Comparison of ENCODE assay signal across 14 cellular contexts in genomic region chr5:141491323-141492167, GRCh38. TPM values are rescaled to one million over a fixed set of nuclear protein-coding genes. Genes with fewer than 3 reads are reported as not detected.
A peak's percentile ranks its signal among the peaks of the same experiment; 100 is the strongest.
DNase-seq lines count a peak whose midpoint lies in the region; ATAC-seq and TF ChIP-seq lines count a peak whose summit lies in the region.
"Had no signal": no experiment of that assay in that cellular context is flagged by ENCODE, and none has a peak within 500 bp of the region (broad histone marks: within the 10 kb centered on the region; RNA-seq: fewer than 3 reads in every experiment).

No MANE protein-coding gene starts in this region.

- WGBS in mesenchymal stem cell, result 85% methylated on average over 60 of the region's 66 CpGs
- 72% methylated on average over 66 of the region's 66 CpGs; no CpG with 5 or more reads in 1 of the 2 donors for WGBS in transverse colon (ENCODE audit: low coverage in 1 of 2), 2 donors

- H4K8ac ChIP-seq in mesenchymal stem cell (ENCODE audit: low read length), result no peak overlapping the region

- no peak overlapping the region for H3K4me2 ChIP-seq in mesenchymal stem cell (ENCODE audit: low read length, poor library complexity, severe bottlenecking)

- ATAC-seq in GM21447 (IDR thresholded peaks at IDR 0.05; ENCODE audit: unreplicated experiment) (peak; percentile 28), T-helper 17 cell (peak; percentile 15), lower lobe of right lung (no peak), HG03045 (IDR thresholded peaks at IDR 0.05; ENCODE audit: unreplicated experiment) (no peak)
- ATAC-seq: HepG2 had no signal

- H3K36me3 Mint-ChIP-seq in T-helper 17 cell (ENCODE audit: low read depth), result peaks cover 12% of the 10 kb centered on the region

- H2BK5ac ChIP-seq in mesenchymal stem cell (ENCODE audit: low read depth, low read length, poor library complexity, severe bottlenecking), result no peak overlapping the region

- H3K4me1 ChIP-seq in lower lobe of right lung, result peaks cover 18% of the 10 kb centered on the region
- peaks cover 46% of the 10 kb centered on the region for H3K4me1 ChIP-seq in mesenchymal stem cell (ENCODE audit: control insufficient read depth, insufficient read depth, low read depth, low read length)
- H3K4me1 ChIP-seq in transverse colon, result peaks cover 0 to 5% (median 0%) of the 10 kb centered on the region in 4 donors

- peak overlapping the region; percentile 79 for H3K4me3 Mint-ChIP-seq in T-helper 17 cell
- H3K4me3 Mint-ChIP-seq: mesothelial cell of epicardium had no signal

- H3K27me3 ChIP-seq in lower lobe of right lung (ENCODE audit: low read depth), result peaks cover 24% of the 10 kb centered on the region
- H3K27me3 ChIP-seq in mesenchymal stem cell (ENCODE audit: control insufficient read depth in 1 of 2, insufficient read depth in 1 of 2, low read length in 2 of 2), result no peaks in the 10 kb centered on the region
- H3K27me3 ChIP-seq in transverse colon, result peaks cover 22% of the 10 kb centered on the region

- H3K14ac ChIP-seq in mesenchymal stem cell (ENCODE audit: low read length in 2 of 2), result no peak overlapping the region

- no peak overlapping the region for H3K23ac ChIP-seq in mesenchymal stem cell (ENCODE audit: low read length in 2 of 2)

- no peak for TF ChIP-seq CTCF in lower lobe of right lung (IDR thresholded peaks at IDR 0.05)
- no peak for TF ChIP-seq CTCF in transverse colon (IDR thresholded peaks at IDR 0.05)

- in situ Hi-C loops in G401 (cut with HindIII; ENCODE audit: low sequenced_read_pairs), result no loop called here
- in situ Hi-C loops in transverse colon (cut with MboI; ENCODE audit: low pct_ligation_motif_present in 1 of 4, low pct_unique_long_range_greater_than_20kb in 1 of 4, low sequenced_read_pairs in 3 of 4), result no loop called here

- H2BK120ac ChIP-seq in mesenchymal stem cell (ENCODE audit: low read depth, low read length), result no peak overlapping the region

- no peak overlapping the region for H3K27ac Mint-ChIP-seq in T-helper 17 cell
- H3K27ac Mint-ChIP-seq: activated naive CD4-positive, alpha-beta T cell treated with anti-CD3 and anti-CD28 coated beads, Interleukin-2, amount 50 U/mL, for 72 hours; mesothelial cell of epicardium had no signal

- no peak overlapping the region for H3K9ac ChIP-seq in mesenchymal stem cell (ENCODE audit: low read length)

- no peak overlapping the region for H2AK5ac ChIP-seq in mesenchymal stem cell (ENCODE audit: low read length, severe bottlenecking)

- H3K4me1 Mint-ChIP-seq in T-helper 17 cell, result peaks cover 13% of the 10 kb centered on the region

- H3K27ac ChIP-seq in lower lobe of right lung (no peak overlapping the region), mesenchymal stem cell (ENCODE audit: low read length, poor library complexity, severe bottlenecking) (no peak overlapping the region), transverse colon (no peak overlapping the region)

- no peak overlapping the region for H4K91ac ChIP-seq in mesenchymal stem cell (ENCODE audit: low read length)

- no peak overlapping the region for H3K4ac ChIP-seq in mesenchymal stem cell (ENCODE audit: low read depth in 1 of 2, low read length in 2 of 2)

- H3K27me3 Mint-ChIP-seq in T-helper 17 cell, result peaks cover 93% of the 10 kb centered on the region

- no peak overlapping the region for H2BK15ac ChIP-seq in mesenchymal stem cell (ENCODE audit: low read depth, poor library complexity, severe bottlenecking)

- no peak overlapping the region for H3K18ac ChIP-seq in mesenchymal stem cell (ENCODE audit: low read depth in 1 of 2, low read length in 2 of 2)

- H3K4me3 ChIP-seq in lower lobe of right lung (peak overlapping the region; percentile 32), mesenchymal stem cell (ENCODE audit: insufficient read depth in 1 of 2, low read depth in 1 of 2, low read length in 2 of 2) (no peak overlapping the region), transverse colon (peak overlapping the region in 1 of 4 donors; percentile 27)

- intact Hi-C loops in lower lobe of right lung (cut with DNase I) (no loop called here), transverse colon (cut with DNase I; ENCODE audit: low total_unique reads) (no loop called here)

- H2BK12ac ChIP-seq in mesenchymal stem cell (ENCODE audit: low read length in 2 of 2), result no peak overlapping the region

- DNase-seq in G401 (ENCODE audit: low spot score) (peak; percentile 3), T-helper 17 cell (no peak), lower lobe of right lung (no peak), mesenchymal stem cell (no peak), transverse colon (no peak), cerebellum (ENCODE audit: low spot score) (no peak)
- DNase-seq: NCI-H446 treated with DMSO at 0.1 percent for 48 hours had no signal

- H3K36me3 ChIP-seq in lower lobe of right lung (peaks cover 21% of the 10 kb centered on the region), mesenchymal stem cell (ENCODE audit: control insufficient read depth in 1 of 2, insufficient read depth in 2 of 2, low read depth in 1 of 2, low read length in 2 of 2) (peaks cover 44 to 55% of the 10 kb centered on the region in 2 experiments), transverse colon (no peaks in the 10 kb centered on the region)

- TF ChIP-seq POLR2A in transverse colon (IDR thresholded peaks at IDR 0.05), result no peak

- H3K9me3 ChIP-seq in T-helper 17 cell (ENCODE audit: control insufficient read depth, low read length, poor library complexity, severe bottlenecking) (no peaks in the 10 kb centered on the region), lower lobe of right lung (no peaks in the 10 kb centered on the region), mesenchymal stem cell (ENCODE audit: control insufficient read depth, low read length) (no peaks in the 10 kb centered on the region), transverse colon (no peaks in the 10 kb centered on the region)
- H3K9me3 ChIP-seq: upper lobe of left lung had no signal

- TF ChIP-seq EP300 in transverse colon (IDR thresholded peaks at IDR 0.05; ENCODE audit: low read depth), result no peak

- H3K79me1 ChIP-seq in mesenchymal stem cell (replicated peaks; ENCODE audit: low read length, poor library complexity, severe bottlenecking), result peaks cover 35% of the 10 kb centered on the region

- H2AFZ ChIP-seq in mesenchymal stem cell (ENCODE audit: low read depth, low read length), result no peak overlapping the region

RNA-seq across cellular contexts. Expression of gene PCDHGC5, which starts 2.7 kb away (rescaled TPM):
- total RNA-seq in G401 (2014; rRNA removed; shearing (Covaris generic)), result 0.14 and 0.18 TPM in 2 replicates
- not detected for total RNA-seq in T-helper 17 cell
- 1.8 TPM for total RNA-seq in lower lobe of right lung
- polyA plus RNA-seq in mesenchymal stem cell (2013, experiment 1 of 2), result 0.26 TPM
- polyA plus RNA-seq in mesenchymal stem cell (2013, experiment 2 of 2), result 0.27 TPM
- total RNA-seq in transverse colon, result 1 to 10 TPM in 2 of 4 donors, under 1 TPM in 2; 0.20 to 2.5 (median 1.0) TPM
- total RNA-seq in cerebellum, result 16.4 TPM
- total RNA-seq: activated naive CD4-positive, alpha-beta T cell treated with anti-CD3 and anti-CD28 coated beads, Interleukin-2, amount 50 U/mL, for 72 hours; HepG2; T-helper 1 cell treated with Interleukin-12 subunit alpha and Interleukin-12 subunit beta and Interleukin-4 antibody, amounts not matched to agents 30 ng/mL and 1 ng/mL, for 36 hours had no signal

RNA-seq across cellular contexts. Expression of gene PCDHGC4, which starts 6.7 kb away (rescaled TPM):
- not detected in 2 replicates for total RNA-seq in G401 (2014; rRNA removed; shearing (Covaris generic))
- total RNA-seq in T-helper 17 cell (not detected), lower lobe of right lung (1.5 TPM), transverse colon (10 to 100 TPM in 1 of 4 donors, 1 to 10 TPM in 3; 1.8 to 26.5 (median 2.7) TPM), cerebellum (63.2 TPM)
- polyA plus RNA-seq in mesenchymal stem cell (2013, experiment 1 of 2), result 0.19 TPM
- 0.15 TPM for polyA plus RNA-seq in mesenchymal stem cell (2013, experiment 2 of 2)
- total RNA-seq: activated naive CD4-positive, alpha-beta T cell treated with anti-CD3 and anti-CD28 coated beads, Interleukin-2, amount 50 U/mL, for 72 hours; T-helper 1 cell treated with Interleukin-12 subunit alpha and Interleukin-12 subunit beta and Interleukin-4 antibody, amounts not matched to agents 30 ng/mL and 1 ng/mL, for 36 hours had no signal
- polyA plus RNA-seq: HepG2 had no signal

RNA-seq across cellular contexts. Expression of gene PCDHGC3, which starts 15.8 kb away (rescaled TPM):
- 1.0 and 7.7 TPM in 2 replicates for total RNA-seq in G401 (2014; rRNA removed; shearing (Covaris generic))
- total RNA-seq in T-helper 17 cell (not detected), lower lobe of right lung (82.4 TPM), transverse colon (10 to 100 TPM in 3 of 4 donors, 1 to 10 TPM in 1; 6.0 to 17.0 (median 13.6) TPM), cerebellum (72.8 TPM)
- polyA plus RNA-seq in mesenchymal stem cell (2013, experiment 1 of 2), result 115 TPM
- 114 TPM for polyA plus RNA-seq in mesenchymal stem cell (2013, experiment 2 of 2)
- total RNA-seq: T-helper 1 cell treated with Interleukin-12 subunit alpha and Interleukin-12 subunit beta and Interleukin-4 antibody, amounts not matched to agents 30 ng/mL and 1 ng/mL, for 36 hours had no signal

Comparison
In these comparisons a context has a peak if more than half of its experiments do, and no peak if none do; other contexts are left out.
1. ATAC-seq: peak in GM21447 (single experiment) and T-helper 17 cell (single experiment); none in lower lobe of right lung (0 of 2) and HG03045 (single experiment).